Comparison of ENCODE assay signal across 33 cellular contexts in the genomic region with DNA sequence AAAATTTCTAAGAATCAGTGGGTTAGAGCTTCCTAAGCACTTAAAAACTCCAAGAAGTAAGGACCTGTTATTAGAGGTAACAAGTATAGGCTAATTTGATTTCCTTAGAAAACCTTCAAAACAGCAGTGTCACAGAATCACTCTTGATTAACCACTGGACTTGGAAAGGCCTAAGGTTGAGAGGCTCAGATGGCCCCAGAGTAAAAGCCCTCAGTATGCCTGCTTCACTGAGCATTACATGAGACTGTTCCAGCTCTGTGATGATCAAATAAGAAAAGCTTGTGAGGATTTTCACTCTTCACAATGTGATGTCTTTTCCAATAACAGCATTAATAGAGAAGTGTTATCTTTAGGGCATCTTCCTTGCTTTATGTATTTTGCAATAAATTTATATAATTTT.
DNase-seq lines count a peak whose midpoint lies in the region; ATAC-seq and TF ChIP-seq lines count a peak whose summit lies in the region.
"Had no signal": no experiment of that assay in that cellular context is flagged by ENCODE, and none has a peak within 500 bp of the region (broad histone marks: within the 10 kb centered on the region; RNA-seq: fewer than 3 reads in every experiment).

No MANE protein-coding gene starts in this region.

- peaks cover 2% of the 10 kb centered on the region for H3K27me3 Mint-ChIP-seq in neural progenitor cell (ENCODE audit: insufficient read depth, low read depth)
- peaks cover 6% of the 10 kb centered on the region for H3K27me3 Mint-ChIP-seq in activated T-cell treated with anti-CD3 and anti-CD28 coated beads, Interleukin-2, amount 50 U/mL, for 4 hours (ENCODE audit: low read depth)
- no peaks in the 10 kb centered on the region for H3K27me3 Mint-ChIP-seq in activated T-helper 1 cell treated with anti-CD3 and anti-CD28 coated beads, Interleukin-12 subunit alpha, Interleukin-12 subunit beta, Interleukin-2, Interleukin-4 antibody, amounts not matched to agents 30 ng/mL and 10 ng/mL and 1 ng/mL, durations not matched to agents 14 hours and 24 hours and 36 hours (ENCODE audit: insufficient read depth)
- H3K27me3 Mint-ChIP-seq: CD4-positive, alpha-beta memory T cell; CD4-positive, alpha-beta T cell; CD4-positive, CD25-positive, alpha-beta regulatory T cell had no signal

- H3K27me3 ChIP-seq in neural progenitor cell, result no peaks in the 10 kb centered on the region
- H3K27me3 ChIP-seq in thyroid gland, result no peaks in the 10 kb centered on the region
- H3K27me3 ChIP-seq: BE2C; BLaER1; BLaER1 treated with 17β-estradiol and CSF1 and Interleukin-3, amounts not matched to agents 10 nM and 100 nM had no signal

- no peak overlapping the region for H3K9ac ChIP-seq in neural progenitor cell
- H3K9ac ChIP-seq: BLaER1; BLaER1 treated with 17β-estradiol and CSF1 and Interleukin-3, amounts not matched to agents 10 nM and 100 nM had no signal

- no peaks in the 10 kb centered on the region for H3K36me3 Mint-ChIP-seq in neural progenitor cell
- no peaks in the 10 kb centered on the region for H3K36me3 Mint-ChIP-seq in activated T-cell treated with anti-CD3 and anti-CD28 coated beads, Interleukin-2, amount 50 U/mL, for 4 hours (ENCODE audit: insufficient read depth)
- H3K36me3 Mint-ChIP-seq in activated T-helper 1 cell treated with anti-CD3 and anti-CD28 coated beads, Interleukin-12 subunit alpha, Interleukin-12 subunit beta, Interleukin-2, Interleukin-4 antibody, amounts not matched to agents 30 ng/mL and 10 ng/mL and 1 ng/mL, durations not matched to agents 14 hours and 24 hours and 36 hours (ENCODE audit: low read depth), result no peaks in the 10 kb centered on the region
- H3K36me3 Mint-ChIP-seq: CD14-positive monocyte; CD4-positive, alpha-beta memory T cell; CD4-positive, CD25-positive, alpha-beta regulatory T cell; CD8-positive, alpha-beta memory T cell; CD8-positive, alpha-beta T cell had no signal

- H3K9me3 Mint-ChIP-seq in neural progenitor cell, result no peaks in the 10 kb centered on the region
- no peaks in the 10 kb centered on the region for H3K9me3 Mint-ChIP-seq in activated T-cell treated with anti-CD3 and anti-CD28 coated beads, Interleukin-2, amount 50 U/mL, for 4 hours
- no peaks in the 10 kb centered on the region for H3K9me3 Mint-ChIP-seq in activated T-helper 1 cell treated with anti-CD3 and anti-CD28 coated beads, Interleukin-12 subunit alpha, Interleukin-12 subunit beta, Interleukin-2, Interleukin-4 antibody, amounts not matched to agents 30 ng/mL and 10 ng/mL and 1 ng/mL, durations not matched to agents 14 hours and 24 hours and 36 hours
- H3K9me3 Mint-ChIP-seq: CD4-positive, alpha-beta T cell; CD8-positive, alpha-beta memory T cell; CD8-positive, alpha-beta T cell had no signal

- H3K4me1 Mint-ChIP-seq in neural progenitor cell, result no peaks in the 10 kb centered on the region
- no peaks in the 10 kb centered on the region for H3K4me1 Mint-ChIP-seq in activated T-cell treated with anti-CD3 and anti-CD28 coated beads, Interleukin-2, amount 50 U/mL, for 4 hours (ENCODE audit: low read depth)
- no peaks in the 10 kb centered on the region for H3K4me1 Mint-ChIP-seq in activated T-helper 1 cell treated with anti-CD3 and anti-CD28 coated beads, Interleukin-12 subunit alpha, Interleukin-12 subunit beta, Interleukin-2, Interleukin-4 antibody, amounts not matched to agents 30 ng/mL and 10 ng/mL and 1 ng/mL, durations not matched to agents 14 hours and 24 hours and 36 hours (ENCODE audit: low read depth)
- H3K4me1 Mint-ChIP-seq: B cell; CD14-positive monocyte; CD4-positive, alpha-beta memory T cell; CD4-positive, CD25-positive, alpha-beta regulatory T cell; CD8-positive, alpha-beta memory T cell had no signal

- H3K4me2 ChIP-seq in neural progenitor cell, result no peak overlapping the region
- H3K4me2 ChIP-seq: A549; BLaER1; BLaER1 treated with 17β-estradiol and CSF1 and Interleukin-3, amounts not matched to agents 10 nM and 100 nM had no signal

- DNase-seq in neural progenitor cell (ENCODE audit: low spot score) (no peak), retina (peak; percentile 18), thyroid gland (peak; percentile 66 to 68), D341Med (ENCODE audit: low spot score) (no peak)
- DNase-seq in activated T-cell treated with anti-CD3 and anti-CD28 coated beads, Interleukin-2, amount 50 U/mL, for 4 hours, result no peak
- DNase-seq in activated T-helper 1 cell treated with anti-CD3 and anti-CD28 coated beads, Interleukin-12 subunit alpha, Interleukin-12 subunit beta, Interleukin-2, Interleukin-4 antibody, amounts not matched to agents 30 ng/mL and 10 ng/mL and 1 ng/mL, durations not matched to agents 14 hours and 24 hours and 36 hours (ENCODE audit: low spot score), result no peak
- DNase-seq: 8988T; ACHN; AML-193; BE2C; C1 segment of cervical spinal cord; Caco-2; Calu3; CD4-positive, alpha-beta memory T cell; CD4-positive, alpha-beta T cell; CD4-positive, CD25-positive, alpha-beta regulatory T cell; CD8-positive, alpha-beta memory T cell; CD8-positive, alpha-beta T cell; COR-L47; DMS 273 treated with DMSO at 0.1 percent for 48 hours; DMS153; DMS53; DMS79; DMS79 treated with DMSO at 0.1 percent for 48 hours; DND-41; EL had no signal

- H3K4me3 Mint-ChIP-seq in neural progenitor cell, result no peak overlapping the region
- no peak overlapping the region for H3K4me3 Mint-ChIP-seq in activated T-cell treated with anti-CD3 and anti-CD28 coated beads, Interleukin-2, amount 50 U/mL, for 4 hours
- no peak overlapping the region for H3K4me3 Mint-ChIP-seq in activated T-helper 1 cell treated with anti-CD3 and anti-CD28 coated beads, Interleukin-12 subunit alpha, Interleukin-12 subunit beta, Interleukin-2, Interleukin-4 antibody, amounts not matched to agents 30 ng/mL and 10 ng/mL and 1 ng/mL, durations not matched to agents 14 hours and 24 hours and 36 hours
- H3K4me3 Mint-ChIP-seq: B cell; CD14-positive monocyte; CD4-positive, alpha-beta memory T cell; CD4-positive, alpha-beta T cell; CD4-positive, CD25-positive, alpha-beta regulatory T cell; CD8-positive, alpha-beta memory T cell; CD8-positive, alpha-beta T cell had no signal

- peak overlapping the region; percentile 87 for H2AFZ ChIP-seq in neural progenitor cell (replicated peaks)

- H3F3A ChIP-seq in neural progenitor cell (ENCODE audit: low read depth), result no peaks in the 10 kb centered on the region

- H3K4me3 ChIP-seq in neural progenitor cell, result no peak overlapping the region
- H3K4me3 ChIP-seq in thyroid gland (replicated peaks in 1 of 3), result no peak overlapping the region
- H3K4me3 ChIP-seq: A549; BLaER1; BLaER1 treated with 17β-estradiol and CSF1 and Interleukin-3, amounts not matched to agents 10 nM and 100 nM had no signal

- H3K36me3 ChIP-seq in neural progenitor cell (no peaks in the 10 kb centered on the region), thyroid gland (no peaks in the 10 kb centered on the region)
- H3K36me3 ChIP-seq: BE2C; BLaER1; BLaER1 treated with 17β-estradiol and CSF1 and Interleukin-3, amounts not matched to agents 10 nM and 100 nM had no signal

- no peaks in the 10 kb centered on the region for H4K20me1 ChIP-seq in neural progenitor cell (ENCODE audit: low read depth)
- H4K20me1 ChIP-seq: BLaER1; BLaER1 treated with 17β-estradiol and CSF1 and Interleukin-3, amounts not matched to agents 10 nM and 100 nM had no signal

- H3K27ac Mint-ChIP-seq in neural progenitor cell, result no peak overlapping the region
- H3K27ac Mint-ChIP-seq in activated T-helper 1 cell treated with anti-CD3 and anti-CD28 coated beads, Interleukin-12 subunit alpha, Interleukin-12 subunit beta, Interleukin-2, Interleukin-4 antibody, amounts not matched to agents 30 ng/mL and 10 ng/mL and 1 ng/mL, durations not matched to agents 14 hours and 24 hours and 36 hours, result no peak overlapping the region
- H3K27ac Mint-ChIP-seq: B cell; CD14-positive monocyte; CD4-positive, alpha-beta memory T cell; CD4-positive, alpha-beta T cell; CD4-positive, CD25-positive, alpha-beta regulatory T cell; CD8-positive, alpha-beta memory T cell; CD8-positive, alpha-beta T cell had no signal

- no peak for TF ChIP-seq POLR2A in thyroid gland (IDR thresholded peaks at IDR 0.05)

- no peak overlapping the region for H3K27ac ChIP-seq in neural progenitor cell
- H3K27ac ChIP-seq in thyroid gland, result peak overlapping the region; percentile 2 to 67 (median 45)
- H3K27ac ChIP-seq: 22Rv1; A549; BLaER1; BLaER1 treated with 17β-estradiol and CSF1 and Interleukin-3, amounts not matched to agents 10 nM and 100 nM; C4-2B had no signal

- intact Hi-C loops in thyroid gland (cut with DNase I), result loop anchor here (10.0 kb wide), 1 partner anchor 64 kb away; no protein-coding TSS in a partner anchor
- intact Hi-C loops in activated T-helper 1 cell treated with anti-CD3 and anti-CD28 coated beads, Interleukin-12 subunit alpha, Interleukin-12 subunit beta, Interleukin-2, Interleukin-4 antibody, amounts not matched to agents 30 ng/mL and 10 ng/mL and 1 ng/mL, durations not matched to agents 14 hours and 24 hours and 36 hours (cut with micrococcal nuclease), result no loop called here

- peaks cover 6% of the 10 kb centered on the region for H3K9me3 ChIP-seq in neural progenitor cell (ENCODE audit: low read depth)
- no peaks in the 10 kb centered on the region for H3K9me3 ChIP-seq in thyroid gland
- H3K9me3 ChIP-seq: A549, BE2C, Caco-2 had no signal

- no peaks in the 10 kb centered on the region for H3K4me1 ChIP-seq in neural progenitor cell
- H3K4me1 ChIP-seq in thyroid gland, result peaks cover 4 to 12% of the 10 kb centered on the region in 2 donors
- H3K4me1 ChIP-seq: A549; BE2C; BLaER1; BLaER1 treated with 17β-estradiol and CSF1 and Interleukin-3, amounts not matched to agents 10 nM and 100 nM had no signal

- TF ChIP-seq CTCF in neural progenitor cell (IDR thresholded peaks at IDR 0.05) (no peak), thyroid gland (IDR thresholded peaks at IDR 0.05) (no peak)

- no peak for ATAC-seq in activated T-cell treated with anti-CD3 and anti-CD28 coated beads, Interleukin-2, amount 50 U/mL, for 4 hours
- ATAC-seq: A549; CD8-positive, alpha-beta T cell had no signal

- no peaks in the 10 kb centered on the region for H3K79me2 ChIP-seq in neural progenitor cell (ENCODE audit: low read depth)

Comparison
In these comparisons a context has a peak if more than half of its experiments do, and no peak if none do; other contexts are left out.
1. DNase-seq: peak in retina (single experiment) and thyroid gland (2 of 2); none in neural progenitor cell (single experiment), activated T-cell treated with anti-CD3 and anti-CD28 coated beads, Interleukin-2, amount 50 U/mL, for 4 hours (single experiment), activated T-helper 1 cell treated with anti-CD3 and anti-CD28 coated beads, Interleukin-12 subunit alpha, Interleukin-12 subunit beta, Interleukin-2, Interleukin-4 antibody, amounts not matched to agents 30 ng/mL and 10 ng/mL and 1 ng/mL, durations not matched to agents 14 hours and 24 hours and 36 hours (single experiment) and D341Med (single experiment).